In the genomic region with DNA sequence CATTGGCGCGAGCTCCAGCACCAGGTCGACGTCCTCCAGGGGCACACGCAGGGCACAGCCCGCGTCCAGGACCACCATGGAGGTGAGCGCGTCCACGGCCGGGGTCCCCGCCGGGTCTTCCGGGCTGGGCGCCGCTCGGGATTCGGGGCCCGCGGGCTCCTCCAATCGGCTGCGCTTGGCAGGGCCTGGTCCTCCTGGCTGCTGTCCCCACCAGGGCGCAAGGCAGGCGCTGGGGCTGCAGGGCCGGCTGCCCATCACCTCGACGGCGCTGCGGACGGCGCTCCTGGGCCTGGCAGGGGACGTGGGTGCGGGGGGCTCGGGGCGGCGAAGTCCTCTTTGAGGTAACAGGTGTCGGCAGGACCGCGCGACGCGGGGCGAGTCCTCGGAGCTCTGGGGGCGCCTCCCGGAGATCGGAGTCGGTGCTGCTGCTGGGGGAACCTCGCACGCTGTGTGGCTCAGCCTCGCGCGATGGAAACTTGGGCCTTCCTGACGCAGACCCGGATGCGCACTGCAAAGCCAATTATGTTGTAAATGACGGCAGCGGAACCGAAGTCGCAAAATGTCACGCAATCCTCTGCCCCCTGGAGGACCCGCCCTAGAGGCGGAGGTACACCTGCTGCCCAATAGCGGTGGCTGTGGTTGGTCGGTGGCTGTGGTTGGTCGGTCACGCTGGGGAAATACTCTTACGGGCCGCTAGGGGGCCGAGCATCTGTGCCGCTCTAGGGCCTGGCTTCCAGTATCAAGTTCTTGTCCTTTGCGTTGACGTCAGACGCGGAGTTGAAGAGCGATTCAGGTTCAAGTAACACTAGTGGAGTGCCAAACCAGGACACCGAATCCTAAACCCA, we compare ENCODE assay signal across 37 cellular contexts. TPM values are rescaled to one million over a fixed set of nuclear protein-coding genes. Genes with fewer than 3 reads are reported as not detected.
A peak's percentile ranks its signal among the peaks of the same experiment; 100 is the strongest.
DNase-seq lines count a peak whose midpoint lies in the region; ATAC-seq and TF ChIP-seq lines count a peak whose summit lies in the region.
"Had no signal": no experiment of that assay in that cellular context is flagged by ENCODE, and none has a peak within 500 bp of the region (broad histone marks: within the 10 kb centered on the region; RNA-seq: fewer than 3 reads in every experiment).

A gene (minus strand): TSS at position 527 of the 845 bp plus-strand sequence. CDS start 272 bp downstream, at position 255.

- peaks cover 7% of the 10 kb centered on the region for H3K27me3 Mint-ChIP-seq in activated CD4-positive, alpha-beta T cell treated with anti-CD3 and anti-CD28 coated beads for 36 hours
- H3K27me3 Mint-ChIP-seq: IgD-negative memory B cell had no signal

- no peak within 1 kb of the TSS for H3K9ac ChIP-seq in MM.1S (ENCODE audit: low read length)
- H3K9ac ChIP-seq: GM23248 had no signal

- peaks cover 8% of the 10 kb centered on the region for H3K9me3 Mint-ChIP-seq in activated CD4-positive, alpha-beta T cell treated with anti-CD3 and anti-CD28 coated beads for 36 hours (ENCODE audit: low read depth)

- POLR2A ChIA-PET in activated CD4-positive, alpha-beta T cell treated with anti-CD3 and anti-CD28 coated beads for 36 hours (lab: Charles Lee) = no interaction called here

- H3K79me2 ChIP-seq in MM.1S (ENCODE audit: low read length) = no peaks in the 10 kb centered on the region

- no peak within 1 kb of the TSS for H2AFZ ChIP-seq in MM.1S (ENCODE audit: low read length)
- H2AFZ ChIP-seq: GM23248 had no signal

- peak; percentile 9 for DNase-seq in activated CD4-positive, alpha-beta T cell treated with anti-CD3 and anti-CD28 coated beads for 36 hours
- DNase-seq in activated CD4-positive, alpha-beta T cell treated with anti-CD3 and anti-CD28 coated beads, Interleukin-2, amount 50 U/mL, for 4 hours = no peak
- DNase-seq in MM.1S (no peak), fibroblast of villous mesenchyme (ENCODE audit: low read depth) (no peak), NCI-H2227 (lab: John Stamatoyannopoulos, UW; ENCODE audit: unreplicated experiment) (no peak), NCI-H526 (lab: John Stamatoyannopoulos, UW) (no peak), occipital lobe (lab: John Stamatoyannopoulos, UW) (no peak)
- no peak for DNase-seq in stimulated activated naive CD4-positive, alpha-beta T cell (lab: John Stamatoyannopoulos, UW)
- DNase-seq: activated CD4-positive, CD25-positive, alpha-beta regulatory T cell treated with anti-CD3 and anti-CD28 coated beads, Interleukin-2, amount 50 U/mL, for 72 hours; activated CD8-positive, alpha-beta T cell treated with anti-CD3 and anti-CD28 coated beads for 36 hours; activated T-cell treated with anti-CD3 and anti-CD28 coated beads for 4 hours; AML-193; esophagus squamous epithelium; gastrocnemius medialis; GM23248; immature natural killer cell; mesendoderm; NCI-H2081; NCI-H345; NCI-H82; sigmoid colon; stimulated activated naive CD4-positive, alpha-beta T cell treated with Interleukin-2 at 50 U/mL for 16 hours; T-helper 17 cell; uterus had no signal

- intact Hi-C loops in activated CD4-positive, alpha-beta T cell treated with anti-CD3 and anti-CD28 coated beads for 36 hours (cut with DNase I, micrococcal nuclease) = no loop called here

- no peak within 1 kb of the TSS for H3K27ac Mint-ChIP-seq in activated CD4-positive, alpha-beta T cell treated with anti-CD3 and anti-CD28 coated beads for 36 hours
- H3K27ac Mint-ChIP-seq: activated CD8-positive, alpha-beta T cell treated with anti-CD3 and anti-CD28 coated beads for 36 hours; activated naive CD8-positive, alpha-beta T cell; IgD-negative memory B cell; immature natural killer cell; T-helper 17 cell had no signal

- no peaks in the 10 kb centered on the region for H3K9me3 ChIP-seq in MM.1S (replicated peaks; ENCODE audit: insufficient read depth, low read length)
- H3K9me3 ChIP-seq: ascending aorta, gastrocnemius medialis, thoracic aorta, uterus had no signal

- CTCF ChIA-PET in activated CD4-positive, alpha-beta T cell treated with anti-CD3 and anti-CD28 coated beads for 36 hours (lab: Charles Lee) = no interaction called here

- peaks cover 2% of the 10 kb centered on the region for H3K36me3 Mint-ChIP-seq in activated CD4-positive, alpha-beta T cell treated with anti-CD3 and anti-CD28 coated beads for 36 hours (ENCODE audit: low read depth)
- H3K36me3 Mint-ChIP-seq: activated naive CD8-positive, alpha-beta T cell; IgD-negative memory B cell; immature natural killer cell had no signal

- H3K4me1 Mint-ChIP-seq in activated CD4-positive, alpha-beta T cell treated with anti-CD3 and anti-CD28 coated beads for 36 hours = no peaks in the 10 kb centered on the region
- H3K4me1 Mint-ChIP-seq: IgD-negative memory B cell, immature natural killer cell, T-helper 17 cell had no signal

- no peak within 1 kb of the TSS for H3K27ac ChIP-seq in MM.1S (ENCODE audit: low read length)
- H3K27ac ChIP-seq: ascending aorta, coronary artery, esophagus squamous epithelium, gastrocnemius medialis, GM23248, psoas muscle, sigmoid colon, SK-N-MC, thoracic aorta, uterus had no signal

- no peaks in the 10 kb centered on the region for H3F3A ChIP-seq in MM.1S (ENCODE audit: insufficient read depth, low read length)

- peak; percentile 39 for ATAC-seq in activated CD4-positive, alpha-beta T cell treated with anti-CD3 and anti-CD28 coated beads for 36 hours
- ATAC-seq: activated CD8-positive, alpha-beta T cell treated with anti-CD3 and anti-CD28 coated beads for 36 hours; gastrocnemius medialis; left lobe of liver; psoas muscle; T-helper 17 cell had no signal

- no peaks in the 10 kb centered on the region for H3K27me3 ChIP-seq in MM.1S (replicated peaks; ENCODE audit: insufficient read depth, low read length)
- H3K27me3 ChIP-seq: ascending aorta, gastrocnemius medialis, sigmoid colon, uterus had no signal

- H3K4me1 ChIP-seq in MM.1S (ENCODE audit: low read length) = no peaks in the 10 kb centered on the region
- H3K4me1 ChIP-seq: ascending aorta, esophagus squamous epithelium, gastrocnemius medialis, psoas muscle, sigmoid colon, uterus had no signal

- no peak within 1 kb of the TSS for H3K4me2 ChIP-seq in MM.1S (ENCODE audit: low read depth, low read length)

- H3K4me3 Mint-ChIP-seq in activated CD4-positive, alpha-beta T cell treated with anti-CD3 and anti-CD28 coated beads for 36 hours = no peak within 1 kb of the TSS
- H3K4me3 Mint-ChIP-seq: activated CD8-positive, alpha-beta T cell treated with anti-CD3 and anti-CD28 coated beads for 36 hours; activated naive CD8-positive, alpha-beta T cell; immature natural killer cell; T-helper 17 cell had no signal

- H4K20me1 ChIP-seq in MM.1S (ENCODE audit: insufficient read depth, low read length) = no peaks in the 10 kb centered on the region

- peak; percentile 10; the same call in 1 of the 2 replicates for TF ChIP-seq CTCF in MM.1S (IDR thresholded peaks at IDR 0.05; ENCODE audit: low read length)
- peak; percentile 8 for TF ChIP-seq CTCF in fibroblast of villous mesenchyme (IDR thresholded peaks at IDR 0.05; ENCODE audit: insufficient read depth, low read depth, low read length)

- H3K36me3 ChIP-seq in MM.1S (replicated peaks; ENCODE audit: insufficient read depth, low read length) = no peaks in the 10 kb centered on the region
- H3K36me3 ChIP-seq: ascending aorta, esophagus squamous epithelium, gastrocnemius medialis, sigmoid colon, thoracic aorta, uterus had no signal

- H3K9me2 ChIP-seq in MM.1S (replicated peaks; ENCODE audit: insufficient read depth, low read length) = no peaks in the 10 kb centered on the region

- no peak within 1 kb of the TSS for H3K4me3 ChIP-seq in MM.1S (ENCODE audit: low read length)
- H3K4me3 ChIP-seq in fibroblast of villous mesenchyme (ENCODE audit: low read depth, low read length) = no peak within 1 kb of the TSS
- H3K4me3 ChIP-seq: ascending aorta, coronary artery, esophagus squamous epithelium, gastrocnemius medialis, GM23248, psoas muscle, sigmoid colon, SK-N-MC, thoracic aorta, uterus had no signal

RNA-seq across cellular contexts. Expression of the gene that starts here (rescaled TPM):
- not detected for total RNA-seq in activated CD4-positive, alpha-beta T cell treated with anti-CD3 and anti-CD28 coated beads for 36 hours
- total RNA-seq in fibroblast of villous mesenchyme = not detected in 2 replicates
- total RNA-seq in occipital lobe = not detected
- total RNA-seq: A172; activated CD8-positive, alpha-beta T cell treated with anti-CD3 and anti-CD28 coated beads for 36 hours; ascending aorta; cardiac septum; esophagus squamous epithelium; gastrocnemius medialis; GM23248; left lobe of liver; MCF 10A; myocyte; OCI-LY7; psoas muscle; sigmoid colon; T-helper 17 cell; thoracic aorta; uterus had no signal

Comparison
In these comparisons a context has a peak if more than half of its experiments do, and no peak if none do; other contexts are left out.
1. Peak in DNase-seq and ATAC-seq in activated CD4-positive, alpha-beta T cell treated with anti-CD3 and anti-CD28 coated beads for 36 hours; RNA of the gene not detected or under 1 TPM.